9 cellular contexts compared by ENCODE assay signal in the genomic region with DNA sequence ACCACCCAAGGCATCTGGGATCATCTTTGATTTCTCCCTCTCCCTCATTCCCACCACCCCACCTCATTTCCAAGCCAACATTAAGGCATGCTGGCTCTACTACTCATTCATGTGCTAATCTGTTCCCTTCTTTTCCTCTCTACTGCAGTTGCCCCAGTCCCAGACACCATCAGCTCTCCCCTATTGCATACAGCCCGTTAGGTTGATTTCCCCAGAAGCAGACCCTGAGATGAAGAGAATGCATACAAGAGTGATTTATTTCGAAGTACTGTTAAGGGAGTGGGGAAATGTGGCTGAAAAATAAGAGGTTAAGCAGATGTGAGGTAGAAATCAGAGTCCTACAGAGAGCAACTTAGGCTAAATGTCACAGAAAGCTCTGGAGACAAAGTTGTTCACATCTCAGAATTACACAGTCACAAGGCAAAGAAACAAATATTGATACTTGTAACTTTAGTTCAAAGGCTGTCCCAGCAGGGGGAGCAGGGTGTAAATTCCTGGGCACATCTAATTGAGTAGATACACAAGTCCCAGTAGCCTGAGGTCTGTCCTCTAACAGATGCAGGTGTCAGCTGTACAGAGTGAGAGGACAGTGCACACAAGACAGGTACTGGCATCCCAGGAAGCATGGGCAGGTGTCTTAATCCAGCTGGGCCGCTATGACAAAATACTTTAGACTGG. TPM values are rescaled to one million over a fixed set of nuclear protein-coding genes. Genes with fewer than 3 reads are reported as not detected.
A peak's percentile ranks its signal among the peaks of the same experiment; 100 is the strongest.
DNase-seq lines count a peak whose midpoint lies in the region; ATAC-seq, FAIRE-seq and TF ChIP-seq lines count a peak whose summit lies in the region.
"Had no signal": no experiment of that assay in that cellular context is flagged by ENCODE, and none has a peak within 500 bp of the region (broad histone marks: within the 10 kb centered on the region; RNA-seq: fewer than 3 reads in every experiment).

No MANE protein-coding gene starts in this region.

- CTCF ChIA-PET in A549 (lab: Yijun Ruan, JAX), result interaction anchor here (1.1 kb wide), 1 partner anchor 11 kb away, joined by 4 read pairs; no protein-coding TSS in a partner anchor

- 18% methylated on average over 3 of the region's 3 CpGs for WGBS in A549 (ENCODE audit: missing lambda C conversion rate)
- WGBS in body of pancreas, 2 donors, result 67 to 68% methylated on average over 3 of the region's 3 CpGs
- 59 to 74% (median 69%) methylated on average over 3 of the region's 3 CpGs for WGBS in small intestine, 3 donors

- H3K4me1 ChIP-seq in A549 (no peaks in the 10 kb centered on the region), body of pancreas (no peaks in the 10 kb centered on the region), small intestine (ENCODE audit: control insufficient read depth in 2 of 2, insufficient read depth in 1 of 2, low read depth in 1 of 2, low read length in 1 of 2) (no peaks in the 10 kb centered on the region)

- H3K27me3 ChIP-seq in body of pancreas (no peaks in the 10 kb centered on the region), small intestine (ENCODE audit: control insufficient read depth in 2 of 2, insufficient read depth in 2 of 2, low read length in 2 of 2) (no peaks in the 10 kb centered on the region)

- DNase-seq in A549 (ENCODE audit: low read depth in 1 of 2, low spot score in 1 of 2) (peak; percentile 14 to 31), NB4 (ENCODE audit: low read depth) (peak; percentile 52), body of pancreas (peak; percentile 39 to 71 (median 52)), small intestine (peak; percentile 58), NCI-H2196 treated with DMSO at 0.1 percent for 48 hours (lab: John Stamatoyannopoulos, UW; ENCODE audit: unreplicated experiment) (no peak), ureter (ENCODE audit: low spot score) (no peak), NCI-H446 (lab: John Stamatoyannopoulos, UW) (no peak)

- POLR2A ChIA-PET in A549 (lab: Yijun Ruan, JAX), result no interaction called here

- no peak overlapping the region for H3K4me2 ChIP-seq in A549

- no peaks in the 10 kb centered on the region for H3K36me3 ChIP-seq in body of pancreas (replicated peaks in 1 of 2; ENCODE audit: insufficient read depth in 1 of 2, low read depth in 2 of 2)
- no peaks in the 10 kb centered on the region for H3K36me3 ChIP-seq in small intestine (ENCODE audit: control insufficient read depth in 2 of 2, insufficient read depth in 2 of 2, low read length in 2 of 2)

- H3K27ac ChIP-seq in A549 (no peak overlapping the region; a peak in 1 of 6 replicates), body of pancreas (no peak overlapping the region), small intestine (ENCODE audit: low read depth in 1 of 2, low read length in 1 of 2) (no peak overlapping the region)

- TF ChIP-seq EP300 in A549 (IDR thresholded peaks at IDR 0.05), result no peak

- TF ChIP-seq RAD21 in A549 (conservative IDR thresholded peaks at IDR 0.05 in 1 of 2, IDR thresholded peaks at IDR 0.05 in 1 of 2), result peak in 1 of 2 experiments; percentile 35; a peak in 2 of 5 replicates

- no peak overlapping the region for H3K4me3 ChIP-seq in A549
- H3K4me3 ChIP-seq in NB4 (ENCODE audit: low read depth, low read length), result no peak overlapping the region
- no peak overlapping the region for H3K4me3 ChIP-seq in body of pancreas
- no peak overlapping the region for H3K4me3 ChIP-seq in small intestine (ENCODE audit: low read depth in 1 of 2, low read length in 2 of 2)

- H3K9me3 ChIP-seq in A549 (no peaks in the 10 kb centered on the region), body of pancreas (no peaks in the 10 kb centered on the region), small intestine (ENCODE audit: control insufficient read depth, low read depth) (no peaks in the 10 kb centered on the region)

- FAIRE-seq in A549 (lab: Jason Lieb, UNC) (no peak), small intestine (lab: Jason Lieb, UNC) (no peak)

- intact Hi-C loops in body of pancreas (cut with DNase I), result no loop called here

- TF ChIP-seq POLR2A in A549 (IDR thresholded peaks at IDR 0.05; ENCODE audit: low read length), result no peak
- TF ChIP-seq POLR2A in NB4 (IDR thresholded peaks at IDR 0.05; ENCODE audit: extremely low read depth, insufficient read length), result no peak
- TF ChIP-seq POLR2A in body of pancreas (IDR thresholded peaks at IDR 0.05), result no peak

- ATAC-seq in A549, result peak in 1 of 2 experiments; percentile 55; a peak in 3 of 6 replicates
- peak; percentile 72 for ATAC-seq in GM18498 (IDR thresholded peaks at IDR 0.05; ENCODE audit: unreplicated experiment)
- no peak for ATAC-seq in body of pancreas

- peak; percentile 27; the same call in 1 of the 3 replicates for TF ChIP-seq CTCF in A549 (IDR thresholded peaks at IDR 0.05)
- peak; percentile 58 for TF ChIP-seq CTCF in NB4 (IDR thresholded peaks at IDR 0.05; ENCODE audit: low read depth, low read length)
- peak in 5 of 7 experiments; percentile 12 to 60 (median 38) for TF ChIP-seq CTCF in body of pancreas (IDR thresholded peaks at IDR 0.05)

TF ChIP-seq in A549, 52 proteins besides CTCF, POLR2A, EP300 and RAD21:
- TF ChIP-seq, protein P1, sequence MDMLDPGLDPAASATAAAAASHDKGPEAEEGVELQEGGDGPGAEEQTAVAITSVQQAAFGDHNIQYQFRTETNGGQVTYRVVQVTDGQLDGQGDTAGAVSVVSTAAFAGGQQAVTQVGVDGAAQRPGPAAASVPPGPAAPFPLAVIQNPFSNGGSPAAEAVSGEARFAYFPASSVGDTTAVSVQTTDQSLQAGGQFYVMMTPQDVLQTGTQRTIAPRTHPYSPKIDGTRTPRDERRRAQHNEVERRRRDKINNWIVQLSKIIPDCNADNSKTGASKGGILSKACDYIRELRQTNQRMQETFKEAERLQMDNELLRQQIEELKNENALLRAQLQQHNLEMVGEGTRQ (IDR thresholded peaks at IDR 0.05), result no peak
- 0 out of 3 replicates have a peak, but pooled peaks have one; percentile 25 for TF ChIP-seq SMC3 (IDR thresholded peaks at IDR 0.05)

RNA-seq across cellular contexts. Expression of gene AKR1D1, which starts 20.9 kb away (rescaled TPM):
- polyA plus RNA-seq in A549 (2011; rRNA removed), result not detected in 2 replicates
- polyA plus RNA-seq in A549 (2012; cell fraction: cytosol; rRNA removed), result not detected in 2 replicates
- polyA plus RNA-seq in A549 (2012; cell fraction: nucleus; rRNA removed), result not detected in 2 replicates
- polyA plus RNA-seq in A549 (2017; fragmentation: RNase III; extraction: RNeasy Plus Mini Kit Qiagen cat#74134 plus additional on column Dnase treatment), result 0.06 TPM in 1 of 3 replicates, not detected in the others
- polyA minus RNA-seq in A549 (2011; rRNA and poly(A)+ RNA removed), result not detected in 2 replicates
- total RNA-seq in body of pancreas, result not detected
- not detected for polyA plus RNA-seq in small intestine
- total RNA-seq in ureter, result not detected
- total RNA-seq: activated naive CD4-positive, alpha-beta T cell treated with anti-CD3 and anti-CD28 coated beads, Interleukin-2, amount 50 U/mL, for 72 hours had no signal

Comparison
In these comparisons a context has a peak if more than half of its experiments do, and no peak if none do; other contexts are left out.
1. DNase-seq: peak in A549 (2 of 2), NB4 (single experiment), body of pancreas (4 of 4) and small intestine (single experiment); none in NCI-H2196 treated with DMSO at 0.1 percent for 48 hours (single experiment), ureter (single experiment) and NCI-H446 (0 of 2).
2. Peak in every context shown above with its lines, with median percentiles within 50 percentile points of each other: CTCF ChIP-seq.